8 cellular contexts compared by ENCODE assay signal in the genomic region with DNA sequence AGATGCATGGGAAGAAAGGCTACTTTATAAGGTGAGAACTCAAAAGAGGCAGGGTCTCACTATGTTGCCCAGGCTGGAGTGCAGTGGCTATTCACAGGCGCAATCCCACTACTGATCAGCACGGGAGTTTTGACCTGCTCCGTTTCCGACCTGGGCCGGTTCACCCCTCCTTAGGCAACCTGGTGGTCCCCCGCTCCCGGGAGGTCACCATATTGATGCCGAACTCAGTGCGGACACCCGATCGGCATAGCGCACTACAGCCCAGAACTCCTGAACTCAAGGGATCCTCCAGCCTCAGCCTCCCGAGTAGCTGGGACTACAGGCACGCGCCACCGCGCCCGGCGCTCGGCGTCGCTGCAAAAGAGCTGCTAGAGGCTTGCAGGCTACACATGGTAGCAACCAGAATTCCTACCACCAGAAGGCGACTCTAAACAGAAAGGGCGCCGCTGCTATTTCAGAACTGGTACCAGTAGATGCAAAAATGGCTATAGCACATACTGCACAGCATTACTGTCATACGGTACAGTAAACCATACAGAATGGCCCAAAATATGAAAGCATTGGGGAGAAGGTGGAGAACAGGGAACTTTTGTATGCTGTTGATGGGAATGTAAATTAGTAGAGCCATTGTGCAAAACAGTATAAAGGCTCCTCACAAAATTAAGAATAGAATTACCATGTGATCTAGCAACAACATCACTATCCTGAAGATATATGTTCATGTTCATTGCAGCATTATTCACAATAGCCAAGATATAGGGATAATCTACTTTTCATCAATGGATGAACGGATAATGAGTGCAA. TPM values are rescaled to one million over a fixed set of nuclear protein-coding genes. Genes with fewer than 3 reads are reported as not detected.
A peak's percentile ranks its signal among the peaks of the same experiment; 100 is the strongest.
DNase-seq lines count a peak whose midpoint lies in the region; ATAC-seq and TF ChIP-seq lines count a peak whose summit lies in the region.

No MANE protein-coding gene starts in this region.

- H3K9me3 ChIP-seq in A673 (ENCODE audit: low read depth, low read length, poor library complexity, severe bottlenecking) (no peaks in the 10 kb centered on the region), MG63 (no peaks in the 10 kb centered on the region), SU-DHL-6 (ENCODE audit: insufficient read depth, low read length) (no peaks in the 10 kb centered on the region), heart left ventricle (no peaks in the 10 kb centered on the region), upper lobe of right lung (no peaks in the 10 kb centered on the region)

- no peaks in the 10 kb centered on the region for H4K20me1 ChIP-seq in SU-DHL-6 (ENCODE audit: low read depth, low read length)

- H3K27ac ChIP-seq in A673 (ENCODE audit: low read depth, low read length, poor library complexity, severe bottlenecking) (no peak overlapping the region), SU-DHL-6 (ENCODE audit: low read depth, low read length) (no peak overlapping the region), heart left ventricle (peak overlapping the region in 6 of 12 donors; percentile 38 to 94 (median 88)), upper lobe of right lung (peak overlapping the region; percentile 9)

- H3K4me1 ChIP-seq in A673 (ENCODE audit: insufficient read depth, low read length, poor library complexity, severe bottlenecking) (peaks cover 10% of the 10 kb centered on the region), heart left ventricle (peaks cover 0 to 52% (median 20%) of the 10 kb centered on the region in 12 donors), upper lobe of right lung (peaks cover 12% of the 10 kb centered on the region)

- no peak overlapping the region for H2AFZ ChIP-seq in SU-DHL-6 (ENCODE audit: low read depth, low read length, severe bottlenecking)

- no peaks in the 10 kb centered on the region for H3K9me3 Mint-ChIP-seq in activated naive CD8-positive, alpha-beta T cell treated with anti-CD3 and anti-CD28 coated beads, Interleukin-2, amount 10 ng/mL, durations not matched to agents 7 days and 5 days
- no peaks in the 10 kb centered on the region for H3K9me3 Mint-ChIP-seq in progenitor cell of endocrine pancreas (ENCODE audit: low read depth)

- no peak for TF ChIP-seq POLR2A in heart left ventricle (IDR thresholded peaks at IDR 0.05)

- peak overlapping the region; percentile 86 for H3K4me3 ChIP-seq in A673 (ENCODE audit: low read depth, low read length, poor library complexity, severe bottlenecking)
- peak overlapping the region; percentile 4; the same call in 1 of the 2 replicates for H3K4me3 ChIP-seq in MG63
- H3K4me3 ChIP-seq in SU-DHL-6 (ENCODE audit: insufficient read depth, low read length, poor library complexity, severe bottlenecking) = no peak overlapping the region
- peak overlapping the region in 11 of 12 donors; percentile 55 to 97 (median 83) for H3K4me3 ChIP-seq in heart left ventricle
- H3K4me3 ChIP-seq in upper lobe of right lung = peak overlapping the region; percentile 91

- H3K27me3 ChIP-seq in A673 (replicated peaks; ENCODE audit: insufficient read depth, low read depth, low read length, poor library complexity) (no peaks in the 10 kb centered on the region), MG63 (no peaks in the 10 kb centered on the region), SU-DHL-6 (ENCODE audit: low read length) (no peaks in the 10 kb centered on the region), heart left ventricle (no peaks in the 10 kb centered on the region), upper lobe of right lung (no peaks in the 10 kb centered on the region)

- 14 to 32% (median 18%) methylated on average over 10 to 27 of the region's 27 CpGs for WGBS in heart left ventricle, 4 donors

- H3K4me3 Mint-ChIP-seq in activated naive CD8-positive, alpha-beta T cell treated with anti-CD3 and anti-CD28 coated beads, Interleukin-2, amount 10 ng/mL, durations not matched to agents 7 days and 5 days = peak overlapping the region; percentile 99
- H3K4me3 Mint-ChIP-seq in progenitor cell of endocrine pancreas (ENCODE audit: low read depth) = peak overlapping the region; percentile 96

- H3K27ac Mint-ChIP-seq in activated naive CD8-positive, alpha-beta T cell treated with anti-CD3 and anti-CD28 coated beads, Interleukin-2, amount 10 ng/mL, durations not matched to agents 7 days and 5 days = peak overlapping the region; percentile 75
- no peak overlapping the region for H3K27ac Mint-ChIP-seq in progenitor cell of endocrine pancreas

- CTCF ChIA-PET in A673 (lab: Charles Lee) = interaction anchor here (0.6 to 1.4 kb wide), 6 partner anchors 8 to 706 kb away, joined by 3 to 6 read pairs (median 4); partner anchors contain the start of genes ATL1, DNAAF2 and VCPKMT

- intact Hi-C loops in A673 (cut with micrococcal nuclease; ENCODE audit: unreplicated experiment) (loop anchor here (5.0 kb wide), 1 partner anchor 221 kb away; no protein-coding TSS in a partner anchor), heart left ventricle (cut with DNase I) (loop anchor here in 4 of 10 donors (2.0 to 10.0 kb wide), 4 partner anchors 161 to 221 kb away; partner anchors contain the start of genes DNAAF2 (in 3 of the 4) and KLHDC1 (in 1 of the 4)), upper lobe of right lung (cut with DNase I) (no loop called here)

- H3K27me3 Mint-ChIP-seq in activated naive CD8-positive, alpha-beta T cell treated with anti-CD3 and anti-CD28 coated beads, Interleukin-2, amount 10 ng/mL, durations not matched to agents 7 days and 5 days = no peaks in the 10 kb centered on the region
- no peaks in the 10 kb centered on the region for H3K27me3 Mint-ChIP-seq in progenitor cell of endocrine pancreas

- TF ChIP-seq CTCF in A673 (conservative IDR thresholded peaks at IDR 0.05; ENCODE audit: low read depth, low read length) (peak; percentile 68), SU-DHL-6 (IDR thresholded peaks at IDR 0.05; ENCODE audit: insufficient read depth, low read length, poor library complexity, severe bottlenecking) (peak; percentile 36), heart left ventricle (IDR thresholded peaks at IDR 0.05) (peak; percentile 63 to 83 (median 76)), progenitor cell of endocrine pancreas (IDR thresholded peaks at IDR 0.05; ENCODE audit: unreplicated experiment) (peak; percentile 75), upper lobe of right lung (IDR thresholded peaks at IDR 0.05) (peak; percentile 84)

- ATAC-seq in GM18861 (IDR thresholded peaks at IDR 0.05; ENCODE audit: unreplicated experiment) (peak; percentile 47), heart left ventricle (peak; percentile 53 to 82 (median 76)), upper lobe of right lung (peak; percentile 90)
- ATAC-seq in activated naive CD8-positive, alpha-beta T cell treated with anti-CD3 and anti-CD28 coated beads, Interleukin-2, amount 10 ng/mL, durations not matched to agents 7 days and 5 days (ENCODE audit: low read depth) = peak; percentile 61

- H3K9ac ChIP-seq in SU-DHL-6 (ENCODE audit: low read length) = no peak overlapping the region

- no peaks in the 10 kb centered on the region for H3K9me2 ChIP-seq in SU-DHL-6 (replicated peaks; ENCODE audit: insufficient read depth, low read length)

- H3K36me3 ChIP-seq in A673 (ENCODE audit: insufficient read depth, low read length, poor library complexity, severe bottlenecking) (peaks cover 20% of the 10 kb centered on the region), MG63 (peaks cover 21% of the 10 kb centered on the region), SU-DHL-6 (ENCODE audit: low read length) (peaks cover 19% of the 10 kb centered on the region), heart left ventricle (peaks cover 0 to 24% (median 16%) of the 10 kb centered on the region in 9 donors), upper lobe of right lung (peaks cover 24% of the 10 kb centered on the region)

- H3F3A ChIP-seq in SU-DHL-6 (ENCODE audit: insufficient read depth) = peaks cover 14% of the 10 kb centered on the region; the same call in 1 of the 2 replicates

- peaks cover 33% of the 10 kb centered on the region for H3K4me1 Mint-ChIP-seq in activated naive CD8-positive, alpha-beta T cell treated with anti-CD3 and anti-CD28 coated beads, Interleukin-2, amount 10 ng/mL, durations not matched to agents 7 days and 5 days
- peaks cover 14% of the 10 kb centered on the region for H3K4me1 Mint-ChIP-seq in progenitor cell of endocrine pancreas (ENCODE audit: low read depth)

- peak overlapping the region; percentile 97 for H3K4me2 ChIP-seq in SU-DHL-6 (ENCODE audit: low read depth, low read length, poor library complexity, severe bottlenecking)

- peak; percentile 84 for DNase-seq in A673 (ENCODE audit: low spot score)
- peak; percentile 51 for DNase-seq in MG63
- DNase-seq in activated naive CD8-positive, alpha-beta T cell treated with anti-CD3 and anti-CD28 coated beads, Interleukin-2, amount 10 ng/mL, durations not matched to agents 7 days and 5 days = peak; percentile 68
- peak; percentile 62 to 79 (median 70) for DNase-seq in heart left ventricle
- DNase-seq in progenitor cell of endocrine pancreas (ENCODE audit: low spot score, unreplicated experiment) = peak; percentile 40
- peak; percentile 82 for DNase-seq in upper lobe of right lung

- BruUV-seq in A673 (replicated peaks; lab: Mats Ljungman, UMichigan) = no TSS peak

- POLR2A ChIA-PET in A673 (lab: Charles Lee; ENCODE audit: low non-redundant PET) = no interaction called here
- POLR2A ChIA-PET in activated naive CD8-positive, alpha-beta T cell treated with anti-CD3 and anti-CD28 coated beads, Interleukin-2, amount 10 ng/mL, durations not matched to agents 7 days and 5 days (lab: Charles Lee) = interaction anchor here (0.6 to 5.2 kb wide), 10 partner anchors 8 to 255 kb away, joined by 3 to 110 read pairs (median 6); partner anchors contain the start of genes KLHDC2, LRR1, MGAT2 and RPL36AL

- H3K79me2 ChIP-seq in SU-DHL-6 (ENCODE audit: insufficient read depth, low read length) = peaks cover 29% of the 10 kb centered on the region

- peaks cover 22% of the 10 kb centered on the region for H3K36me3 Mint-ChIP-seq in activated naive CD8-positive, alpha-beta T cell treated with anti-CD3 and anti-CD28 coated beads, Interleukin-2, amount 10 ng/mL, durations not matched to agents 7 days and 5 days
- H3K36me3 Mint-ChIP-seq in progenitor cell of endocrine pancreas (ENCODE audit: insufficient read depth) = peaks cover 10% of the 10 kb centered on the region

RNA-seq across cellular contexts. Expression of gene NEMF, which starts 1.2 kb away (rescaled TPM):
- 77.5 and 80.2 TPM in 2 replicates for total RNA-seq in A673 (2021)
- total RNA-seq in MG63 (2014; rRNA removed; shearing (Covaris generic); ENCODE audit: low replicate concordance) = 30.0 and 50.6 TPM in 2 replicates
- 10 to 100 TPM; 90.1 to 91.1 TPM for total RNA-seq in activated naive CD8-positive, alpha-beta T cell treated with anti-CD3 and anti-CD28 coated beads, Interleukin-2, amount 10 ng/mL, durations not matched to agents 7 days and 5 days
- 10 to 100 TPM; 26.7 to 69.7 (median 52.8) TPM for total RNA-seq in heart left ventricle
- 10 to 100 TPM; 30.5 to 33.3 TPM for polyA plus RNA-seq in heart left ventricle
- total RNA-seq in progenitor cell of endocrine pancreas = 86.1 and 86.8 TPM in 2 replicates
- total RNA-seq in upper lobe of right lung = 57.4 TPM

RNA-seq across cellular contexts. Expression of gene ARF6, which starts 39.1 kb away (rescaled TPM):
- total RNA-seq in A673 (2021) (59.2 and 67.6 TPM in 2 replicates), heart left ventricle (10 to 100 TPM; 20.8 to 49.3 (median 27.4) TPM), progenitor cell of endocrine pancreas (49.8 and 49.9 TPM in 2 replicates), upper lobe of right lung (61.5 TPM)
- total RNA-seq in MG63 (2014; rRNA removed; shearing (Covaris generic); ENCODE audit: low replicate concordance) = 24.1 and 32.6 TPM in 2 replicates
- total RNA-seq in activated naive CD8-positive, alpha-beta T cell treated with anti-CD3 and anti-CD28 coated beads, Interleukin-2, amount 10 ng/mL, durations not matched to agents 7 days and 5 days = 100 to 1,000 TPM; 162 to 169 TPM
- polyA plus RNA-seq in heart left ventricle = 10 to 100 TPM; 12.0 to 29.2 TPM
